In genomic region chrX:46601283-46601682, GRCh38 we compare ENCODE assay signal across 1 cellular context.
TF ChIP-seq lines count a peak whose summit lies in the region.

No MANE protein-coding gene starts in this region.

TF ChIP-seq in IMR-90, 13 proteins besides CTCF, POLR2A, EP300 and RAD21 (continued from another document):
- TF ChIP-seq MXI1 (IDR thresholded peaks at IDR 0.05; ENCODE audit: borderline replicate concordance, low read depth, low read length): no peak
- no peak for TF ChIP-seq MAFK (IDR thresholded peaks at IDR 0.05; ENCODE audit: low read depth, low read length)
- TF ChIP-seq, protein P1, sequence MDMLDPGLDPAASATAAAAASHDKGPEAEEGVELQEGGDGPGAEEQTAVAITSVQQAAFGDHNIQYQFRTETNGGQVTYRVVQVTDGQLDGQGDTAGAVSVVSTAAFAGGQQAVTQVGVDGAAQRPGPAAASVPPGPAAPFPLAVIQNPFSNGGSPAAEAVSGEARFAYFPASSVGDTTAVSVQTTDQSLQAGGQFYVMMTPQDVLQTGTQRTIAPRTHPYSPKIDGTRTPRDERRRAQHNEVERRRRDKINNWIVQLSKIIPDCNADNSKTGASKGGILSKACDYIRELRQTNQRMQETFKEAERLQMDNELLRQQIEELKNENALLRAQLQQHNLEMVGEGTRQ (IDR thresholded peaks at IDR 0.05; ENCODE audit: low read depth, low read length): no peak
- TF ChIP-seq, protein P2, sequence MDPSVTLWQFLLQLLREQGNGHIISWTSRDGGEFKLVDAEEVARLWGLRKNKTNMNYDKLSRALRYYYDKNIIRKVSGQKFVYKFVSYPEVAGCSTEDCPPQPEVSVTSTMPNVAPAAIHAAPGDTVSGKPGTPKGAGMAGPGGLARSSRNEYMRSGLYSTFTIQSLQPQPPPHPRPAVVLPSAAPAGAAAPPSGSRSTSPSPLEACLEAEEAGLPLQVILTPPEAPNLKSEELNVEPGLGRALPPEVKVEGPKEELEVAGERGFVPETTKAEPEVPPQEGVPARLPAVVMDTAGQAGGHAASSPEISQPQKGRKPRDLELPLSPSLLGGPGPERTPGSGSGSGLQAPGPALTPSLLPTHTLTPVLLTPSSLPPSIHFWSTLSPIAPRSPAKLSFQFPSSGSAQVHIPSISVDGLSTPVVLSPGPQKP (IDR thresholded peaks at IDR 0.05; ENCODE audit: borderline replicate concordance, low read depth, low read length): no peak
- no peak for TF ChIP-seq CEBPB (IDR thresholded peaks at IDR 0.05; ENCODE audit: low read depth, low read length)
- no peak for TF ChIP-seq BHLHE40 (IDR thresholded peaks at IDR 0.05; ENCODE audit: low read depth, low read length)
- no peak for TF ChIP-seq RFX5 (IDR thresholded peaks at IDR 0.05; ENCODE audit: low read depth, low read length)
